8 cellular contexts compared by ENCODE assay signal in genomic region chr15:94324117-94324826, GRCh38.
DNase-seq lines count a peak whose midpoint lies in the region; ATAC-seq and TF ChIP-seq lines count a peak whose summit lies in the region.

No MANE protein-coding gene starts in this region.

- DNase-seq in DND-41, result peak; percentile 57
- peak in 41 of 76 experiments; percentile 3 to 68 (median 21) for DNase-seq in HUDEP-2 (lab: John Stamatoyannopoulos, UW; ENCODE audit: unreplicated experiment in 76 of 76)
- DNase-seq in OCI-LY7 (ENCODE audit: low spot score), result peak; percentile 86
- DNase-seq in activated T-cell treated with anti-CD3 and anti-CD28 coated beads, Interleukin-2, amount 50 U/mL, for 4 hours, result peak; percentile 44
- peak; percentile 38 for DNase-seq in fibroblast of the conjunctiva (ENCODE audit: low read depth)
- DNase-seq in omental fat pad (ENCODE audit: low spot score), result no peak
- DNase-seq in ureter (ENCODE audit: low spot score), result peak; percentile 49

- no peak overlapping the region for H3K9ac ChIP-seq in DND-41 (ENCODE audit: low read depth, low read length)

- POLR2A ChIA-PET in OCI-LY7 (lab: Charles Lee), result interaction anchor here (0.6 to 2.9 kb wide), 11 partner anchors 11 to 1831 kb away, joined by 3 to 20 read pairs (median 5); partner anchors contain the start of gene MCTP2

- H3K4me1 Mint-ChIP-seq in activated T-cell treated with anti-CD3 and anti-CD28 coated beads, Interleukin-2, amount 50 U/mL, for 4 hours (ENCODE audit: low read depth), result peaks cover 17% of the 10 kb centered on the region

- intact Hi-C loops in OCI-LY7 (cut with micrococcal nuclease; ENCODE audit: unreplicated experiment), result loop anchor here (1.0 to 2.0 kb wide), 4 partner anchors 36 to 160 kb away; partner anchors contain the start of gene MCTP2

- H3K27me3 Mint-ChIP-seq in activated T-cell treated with anti-CD3 and anti-CD28 coated beads, Interleukin-2, amount 50 U/mL, for 4 hours (ENCODE audit: low read depth), result no peaks in the 10 kb centered on the region

- BruUV-seq in OCI-LY7 (replicated peaks; lab: Mats Ljungman, UMichigan), result no TSS peak

- no peak overlapping the region for H3K4me3 ChIP-seq in DND-41 (ENCODE audit: low read depth in 1 of 2, low read length in 2 of 2)
- no peak overlapping the region for H3K4me3 ChIP-seq in OCI-LY7 (ENCODE audit: low read depth, low read length, poor library complexity, severe bottlenecking)

- no peaks in the 10 kb centered on the region for H3K27me3 ChIP-seq in DND-41 (ENCODE audit: insufficient read depth, low read length, poor library complexity)

- ATAC-seq in DND-41 (ENCODE audit: insufficient read depth, low read depth) (peak; percentile 94), GM21515 (IDR thresholded peaks at IDR 0.05; ENCODE audit: unreplicated experiment) (peak; percentile 91), omental fat pad (ENCODE audit: low FRiP score) (peak; percentile 72)
- ATAC-seq in activated T-cell treated with anti-CD3 and anti-CD28 coated beads, Interleukin-2, amount 50 U/mL, for 4 hours, result peak; percentile 77 to 82

- peaks cover 3% of the 10 kb centered on the region for H3K4me1 ChIP-seq in DND-41 (ENCODE audit: insufficient read depth, low read length)
- H3K4me1 ChIP-seq in OCI-LY7 (ENCODE audit: insufficient read depth, low read length, poor library complexity, severe bottlenecking), result peaks cover 24% of the 10 kb centered on the region

- H3K79me2 ChIP-seq in DND-41 (ENCODE audit: insufficient read depth, low read length), result no peaks in the 10 kb centered on the region
- peaks cover 10% of the 10 kb centered on the region; the same call in 1 of the 2 replicates for H3K79me2 ChIP-seq in OCI-LY7 (ENCODE audit: insufficient read depth, low read depth, low read length)

- CTCF ChIA-PET in OCI-LY7 (lab: Charles Lee; ENCODE audit: unreplicated experiment), result interaction anchor here (0.6 to 3.0 kb wide), 6 partner anchors 16 to 172 kb away, joined by 3 to 32 read pairs (median 4); partner anchors contain the start of gene MCTP2

- H3K27ac ChIP-seq in DND-41 (ENCODE audit: low read length) (peak overlapping the region; percentile 59; the same call in 1 of the 2 replicates), OCI-LY7 (ENCODE audit: low read depth, low read length, poor library complexity, severe bottlenecking) (peak overlapping the region; percentile 12)

- no peaks in the 10 kb centered on the region for H3K9me3 Mint-ChIP-seq in activated T-cell treated with anti-CD3 and anti-CD28 coated beads, Interleukin-2, amount 50 U/mL, for 4 hours

- no peak overlapping the region for H3K4me3 Mint-ChIP-seq in activated T-cell treated with anti-CD3 and anti-CD28 coated beads, Interleukin-2, amount 50 U/mL, for 4 hours

- H3K9me3 ChIP-seq in DND-41 (ENCODE audit: insufficient read depth, low read length, severe bottlenecking), result no peaks in the 10 kb centered on the region
- H3K9me3 ChIP-seq in OCI-LY7 (ENCODE audit: low read length), result no peaks in the 10 kb centered on the region

- no peaks in the 10 kb centered on the region for H3K36me3 ChIP-seq in DND-41 (ENCODE audit: insufficient read depth, low read length)
- H3K36me3 ChIP-seq in OCI-LY7 (ENCODE audit: insufficient read depth, low read length), result peaks cover 60% of the 10 kb centered on the region

- peaks cover 15% of the 10 kb centered on the region for H3K36me3 Mint-ChIP-seq in activated T-cell treated with anti-CD3 and anti-CD28 coated beads, Interleukin-2, amount 50 U/mL, for 4 hours (ENCODE audit: insufficient read depth)

- H3K4me2 ChIP-seq in DND-41 (ENCODE audit: insufficient read depth, low read length), result peak overlapping the region; percentile 18; the same call in 1 of the 2 replicates
- H3K4me2 ChIP-seq in OCI-LY7 (ENCODE audit: low read length), result peak overlapping the region; percentile 49

- TF ChIP-seq CTCF in DND-41 (IDR thresholded peaks at IDR 0.05; ENCODE audit: borderline replicate concordance, extremely low read depth, low read length, poor library complexity, severe bottlenecking) (peak; percentile 96), OCI-LY7 (conservative IDR thresholded peaks at IDR 0.05; ENCODE audit: low read length) (peak; percentile 98), omental fat pad (IDR thresholded peaks at IDR 0.05) (peak in 2 of 3 donors; percentile 75 to 80)

- H4K20me1 ChIP-seq in DND-41 (ENCODE audit: insufficient read depth, low read length) (no peaks in the 10 kb centered on the region), OCI-LY7 (ENCODE audit: insufficient read depth, low read length) (no peaks in the 10 kb centered on the region)

- H2AFZ ChIP-seq in DND-41 (ENCODE audit: low read depth, low read length), result 0 out of 2 replicates have a peak overlapping the region, but pooled peaks have one; percentile 12
- no peak overlapping the region for H2AFZ ChIP-seq in OCI-LY7 (ENCODE audit: low read length)

- no peaks in the 10 kb centered on the region for H3K9me2 ChIP-seq in OCI-LY7 (ENCODE audit: insufficient read depth, low read length)
